1 cellular context compared by ENCODE assay signal in the genomic region with DNA sequence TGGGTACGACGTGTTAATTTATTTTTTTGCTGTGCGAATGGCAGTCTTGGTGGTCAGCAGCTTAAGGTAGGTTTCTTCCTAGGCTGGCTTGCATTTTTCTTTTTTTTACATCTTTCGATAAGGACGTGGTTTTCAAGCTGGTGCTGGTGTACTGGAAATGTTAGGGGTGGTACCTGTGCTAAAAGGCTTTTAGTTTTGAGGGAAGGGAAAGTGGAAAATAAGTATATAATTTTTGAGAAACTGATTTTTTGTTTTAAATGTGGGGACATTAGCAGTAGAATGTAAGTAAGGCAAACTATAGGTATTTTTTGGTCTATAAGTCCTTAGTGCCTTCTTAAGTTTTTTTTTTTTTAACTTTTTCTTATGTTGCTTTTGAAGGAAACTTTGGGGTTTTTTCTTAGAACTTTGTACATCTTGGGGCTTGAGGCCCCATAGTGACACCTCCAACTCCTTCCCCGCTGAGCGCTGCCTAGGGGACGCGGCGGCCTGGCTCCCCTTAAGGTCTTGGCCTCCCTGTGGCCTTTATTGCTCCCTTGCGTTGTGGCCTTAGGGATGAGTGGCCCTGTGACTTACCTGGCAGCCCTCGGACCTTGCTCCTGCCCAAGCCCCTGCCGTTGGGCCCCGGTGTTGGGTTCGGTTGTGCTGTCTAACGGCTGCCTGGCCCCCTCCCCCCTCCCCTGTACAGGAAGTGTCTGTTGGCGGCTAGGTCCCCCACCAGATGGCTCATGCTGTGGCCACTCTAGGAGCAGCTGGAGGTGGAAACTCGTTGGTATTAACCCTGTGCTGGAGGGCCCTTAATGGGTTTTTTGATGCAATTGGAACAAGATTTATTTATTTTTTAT.
TF ChIP-seq lines count a peak whose summit lies in the region.

No MANE protein-coding gene starts in this region.

TF ChIP-seq in HepG2, 621 proteins besides CTCF, POLR2A, EP300 and RAD21 (continued from another document and continues in another):
- TF ChIP-seq, protein P1, sequence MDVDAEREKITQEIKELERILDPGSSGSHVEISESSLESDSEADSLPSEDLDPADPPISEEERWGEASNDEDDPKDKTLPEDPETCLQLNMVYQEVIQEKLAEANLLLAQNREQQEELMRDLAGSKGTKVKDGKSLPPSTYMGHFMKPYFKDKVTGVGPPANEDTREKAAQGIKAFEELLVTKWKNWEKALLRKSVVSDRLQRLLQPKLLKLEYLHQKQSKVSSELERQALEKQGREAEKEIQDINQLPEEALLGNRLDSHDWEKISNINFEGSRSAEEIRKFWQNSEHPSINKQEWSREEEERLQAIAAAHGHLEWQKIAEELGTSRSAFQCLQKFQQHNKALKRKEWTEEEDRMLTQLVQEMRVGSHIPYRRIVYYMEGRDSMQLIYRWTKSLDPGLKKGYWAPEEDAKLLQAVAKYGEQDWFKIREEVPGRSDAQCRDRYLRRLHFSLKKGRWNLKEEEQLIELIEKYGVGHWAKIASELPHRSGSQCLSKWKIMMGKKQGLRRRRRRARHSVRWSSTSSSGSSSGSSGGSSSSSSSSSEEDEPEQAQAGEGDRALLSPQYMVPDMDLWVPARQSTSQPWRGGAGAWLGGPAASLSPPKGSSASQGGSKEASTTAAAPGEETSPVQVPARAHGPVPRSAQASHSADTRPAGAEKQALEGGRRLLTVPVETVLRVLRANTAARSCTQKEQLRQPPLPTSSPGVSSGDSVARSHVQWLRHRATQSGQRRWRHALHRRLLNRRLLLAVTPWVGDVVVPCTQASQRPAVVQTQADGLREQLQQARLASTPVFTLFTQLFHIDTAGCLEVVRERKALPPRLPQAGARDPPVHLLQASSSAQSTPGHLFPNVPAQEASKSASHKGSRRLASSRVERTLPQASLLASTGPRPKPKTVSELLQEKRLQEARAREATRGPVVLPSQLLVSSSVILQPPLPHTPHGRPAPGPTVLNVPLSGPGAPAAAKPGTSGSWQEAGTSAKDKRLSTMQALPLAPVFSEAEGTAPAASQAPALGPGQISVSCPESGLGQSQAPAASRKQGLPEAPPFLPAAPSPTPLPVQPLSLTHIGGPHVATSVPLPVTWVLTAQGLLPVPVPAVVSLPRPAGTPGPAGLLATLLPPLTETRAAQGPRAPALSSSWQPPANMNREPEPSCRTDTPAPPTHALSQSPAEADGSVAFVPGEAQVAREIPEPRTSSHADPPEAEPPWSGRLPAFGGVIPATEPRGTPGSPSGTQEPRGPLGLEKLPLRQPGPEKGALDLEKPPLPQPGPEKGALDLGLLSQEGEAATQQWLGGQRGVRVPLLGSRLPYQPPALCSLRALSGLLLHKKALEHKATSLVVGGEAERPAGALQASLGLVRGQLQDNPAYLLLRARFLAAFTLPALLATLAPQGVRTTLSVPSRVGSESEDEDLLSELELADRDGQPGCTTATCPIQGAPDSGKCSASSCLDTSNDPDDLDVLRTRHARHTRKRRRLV (CRISPR knock-in tag; IDR thresholded peaks at IDR 0.05), result peak; percentile 70; the same call in 1 of the 2 replicates
- TF ChIP-seq SUZ12 (IDR thresholded peaks at IDR 0.05; ENCODE audit: low read depth, low read length) (no peak), SIN3B (IDR thresholded peaks at IDR 0.05; ENCODE audit: low read length) (peak; percentile 72; the same call in 1 of the 2 replicates), NR2F2 (IDR thresholded peaks at IDR 0.05; ENCODE audit: borderline replicate concordance, low read depth) (peak; percentile 76), ZNF143 (CRISPR knock-in tag; IDR thresholded peaks at IDR 0.05) (peak; percentile 28; the same call in 1 of the 2 replicates), ZNF556 (CRISPR knock-in tag; IDR thresholded peaks at IDR 0.05; ENCODE audit: borderline replicate concordance) (peak; percentile 95), NFKB2 (CRISPR knock-in tag; IDR thresholded peaks at IDR 0.05; ENCODE audit: borderline replicate concordance) (peak; percentile 96; the same call in 1 of the 2 replicates), SAP130 (CRISPR knock-in tag; IDR thresholded peaks at IDR 0.05; ENCODE audit: low read depth) (peak; percentile 98), MLLT10 (CRISPR knock-in tag; IDR thresholded peaks at IDR 0.05) (no peak), FOXP1 (IDR thresholded peaks at IDR 0.05) (no peak), FOXP1 (CRISPR knock-in tag; IDR thresholded peaks at IDR 0.05) (peak; percentile 58), ZSCAN22 (CRISPR knock-in tag; IDR thresholded peaks at IDR 0.05) (peak; percentile 87; the same call in 1 of the 2 replicates), KDM1A (CRISPR knock-in tag; IDR thresholded peaks at IDR 0.05) (peak; percentile 73; the same call in 1 of the 2 replicates), PRMT3 (CRISPR knock-in tag; IDR thresholded peaks at IDR 0.05; ENCODE audit: borderline replicate concordance, low read depth) (no peak), TSC22D2 (CRISPR knock-in tag; IDR thresholded peaks at IDR 0.05; ENCODE audit: borderline replicate concordance) (peak; percentile 96), ZNF274 (CRISPR knock-in tag; IDR thresholded peaks at IDR 0.05) (peak; percentile 95), TRIM24 (CRISPR knock-in tag; IDR thresholded peaks at IDR 0.05) (no peak), SPEN (CRISPR knock-in tag; IDR thresholded peaks at IDR 0.05; ENCODE audit: low read depth) (peak; percentile 98), PAWR (CRISPR knock-in tag; IDR thresholded peaks at IDR 0.05; ENCODE audit: borderline replicate concordance) (0 out of 2 replicates have a peak, but pooled peaks have one; percentile 74), PAF1 (CRISPR knock-in tag; IDR thresholded peaks at IDR 0.05) (peak; percentile 96), ZNF644 (CRISPR knock-in tag; IDR thresholded peaks at IDR 0.05; ENCODE audit: low read depth) (peak; percentile 86), NR1H2 (CRISPR knock-in tag; IDR thresholded peaks at IDR 0.05; ENCODE audit: borderline replicate concordance, low read depth) (no peak), ZNF510 (CRISPR knock-in tag; IDR thresholded peaks at IDR 0.05; ENCODE audit: low read depth) (peak; percentile 97), DMAP1 (CRISPR knock-in tag; IDR thresholded peaks at IDR 0.05) (peak; percentile 98), SMARCC2 (IDR thresholded peaks at IDR 0.05) (no peak), ZNF234 (CRISPR knock-in tag; conservative IDR thresholded peaks at IDR 0.05) (no peak), ZBTB42 (CRISPR knock-in tag; IDR thresholded peaks at IDR 0.05) (0 out of 2 replicates have a peak, but pooled peaks have one; percentile 45)
- TF ChIP-seq, protein P2, sequence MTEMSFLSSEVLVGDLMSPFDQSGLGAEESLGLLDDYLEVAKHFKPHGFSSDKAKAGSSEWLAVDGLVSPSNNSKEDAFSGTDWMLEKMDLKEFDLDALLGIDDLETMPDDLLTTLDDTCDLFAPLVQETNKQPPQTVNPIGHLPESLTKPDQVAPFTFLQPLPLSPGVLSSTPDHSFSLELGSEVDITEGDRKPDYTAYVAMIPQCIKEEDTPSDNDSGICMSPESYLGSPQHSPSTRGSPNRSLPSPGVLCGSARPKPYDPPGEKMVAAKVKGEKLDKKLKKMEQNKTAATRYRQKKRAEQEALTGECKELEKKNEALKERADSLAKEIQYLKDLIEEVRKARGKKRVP (CRISPR knock-in tag; IDR thresholded peaks at IDR 0.05), result no peak
- TF ChIP-seq, protein P3, sequence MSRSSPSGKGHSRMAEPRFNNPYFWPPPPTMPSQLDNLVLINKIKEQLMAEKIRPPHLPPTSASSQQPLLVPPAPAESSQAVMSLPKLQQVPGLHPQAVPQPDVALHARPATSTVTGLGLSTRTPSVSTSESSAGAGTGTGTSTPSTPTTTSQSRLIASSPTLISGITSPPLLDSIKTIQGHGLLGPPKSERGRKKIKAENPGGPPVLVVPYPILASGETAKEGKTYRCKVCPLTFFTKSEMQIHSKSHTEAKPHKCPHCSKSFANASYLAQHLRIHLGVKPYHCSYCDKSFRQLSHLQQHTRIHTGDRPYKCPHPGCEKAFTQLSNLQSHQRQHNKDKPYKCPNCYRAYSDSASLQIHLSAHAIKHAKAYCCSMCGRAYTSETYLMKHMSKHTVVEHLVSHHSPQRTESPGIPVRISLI (CRISPR knock-in tag; IDR thresholded peaks at IDR 0.05; ENCODE audit: borderline replicate concordance), result peak; percentile 64
- TF ChIP-seq, protein P4, sequence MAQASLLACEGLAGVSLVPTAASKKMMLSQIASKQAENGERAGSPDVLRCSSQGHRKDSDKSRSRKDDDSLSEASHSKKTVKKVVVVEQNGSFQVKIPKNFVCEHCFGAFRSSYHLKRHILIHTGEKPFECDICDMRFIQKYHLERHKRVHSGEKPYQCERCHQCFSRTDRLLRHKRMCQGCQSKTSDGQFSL (CRISPR knock-in tag; IDR thresholded peaks at IDR 0.05), result peak; percentile 58; the same call in 1 of the 2 replicates
- TF ChIP-seq, protein P5, sequence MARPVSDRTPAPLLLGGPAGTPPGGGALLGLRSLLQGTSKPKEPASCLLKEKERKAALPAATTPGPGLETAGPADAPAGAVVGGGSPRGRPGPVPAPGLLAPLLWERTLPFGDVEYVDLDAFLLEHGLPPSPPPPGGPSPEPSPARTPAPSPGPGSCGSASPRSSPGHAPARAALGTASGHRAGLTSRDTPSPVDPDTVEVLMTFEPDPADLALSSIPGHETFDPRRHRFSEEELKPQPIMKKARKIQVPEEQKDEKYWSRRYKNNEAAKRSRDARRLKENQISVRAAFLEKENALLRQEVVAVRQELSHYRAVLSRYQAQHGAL (CRISPR knock-in tag; IDR thresholded peaks at IDR 0.05; ENCODE audit: not compliant biosample characterization), result peak; percentile 86
- TF ChIP-seq, protein P6, sequence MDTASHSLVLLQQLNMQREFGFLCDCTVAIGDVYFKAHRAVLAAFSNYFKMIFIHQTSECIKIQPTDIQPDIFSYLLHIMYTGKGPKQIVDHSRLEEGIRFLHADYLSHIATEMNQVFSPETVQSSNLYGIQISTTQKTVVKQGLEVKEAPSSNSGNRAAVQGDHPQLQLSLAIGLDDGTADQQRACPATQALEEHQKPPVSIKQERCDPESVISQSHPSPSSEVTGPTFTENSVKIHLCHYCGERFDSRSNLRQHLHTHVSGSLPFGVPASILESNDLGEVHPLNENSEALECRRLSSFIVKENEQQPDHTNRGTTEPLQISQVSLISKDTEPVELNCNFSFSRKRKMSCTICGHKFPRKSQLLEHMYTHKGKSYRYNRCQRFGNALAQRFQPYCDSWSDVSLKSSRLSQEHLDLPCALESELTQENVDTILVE (CRISPR knock-in tag; IDR thresholded peaks at IDR 0.05), result peak; percentile 99
- TF ChIP-seq, protein P7, sequence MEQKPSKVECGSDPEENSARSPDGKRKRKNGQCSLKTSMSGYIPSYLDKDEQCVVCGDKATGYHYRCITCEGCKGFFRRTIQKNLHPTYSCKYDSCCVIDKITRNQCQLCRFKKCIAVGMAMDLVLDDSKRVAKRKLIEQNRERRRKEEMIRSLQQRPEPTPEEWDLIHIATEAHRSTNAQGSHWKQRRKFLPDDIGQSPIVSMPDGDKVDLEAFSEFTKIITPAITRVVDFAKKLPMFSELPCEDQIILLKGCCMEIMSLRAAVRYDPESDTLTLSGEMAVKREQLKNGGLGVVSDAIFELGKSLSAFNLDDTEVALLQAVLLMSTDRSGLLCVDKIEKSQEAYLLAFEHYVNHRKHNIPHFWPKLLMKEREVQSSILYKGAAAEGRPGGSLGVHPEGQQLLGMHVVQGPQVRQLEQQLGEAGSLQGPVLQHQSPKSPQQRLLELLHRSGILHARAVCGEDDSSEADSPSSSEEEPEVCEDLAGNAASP (CRISPR knock-in tag; IDR thresholded peaks at IDR 0.05; ENCODE audit: borderline replicate concordance), result peak; percentile 85
- TF ChIP-seq, protein P8, sequence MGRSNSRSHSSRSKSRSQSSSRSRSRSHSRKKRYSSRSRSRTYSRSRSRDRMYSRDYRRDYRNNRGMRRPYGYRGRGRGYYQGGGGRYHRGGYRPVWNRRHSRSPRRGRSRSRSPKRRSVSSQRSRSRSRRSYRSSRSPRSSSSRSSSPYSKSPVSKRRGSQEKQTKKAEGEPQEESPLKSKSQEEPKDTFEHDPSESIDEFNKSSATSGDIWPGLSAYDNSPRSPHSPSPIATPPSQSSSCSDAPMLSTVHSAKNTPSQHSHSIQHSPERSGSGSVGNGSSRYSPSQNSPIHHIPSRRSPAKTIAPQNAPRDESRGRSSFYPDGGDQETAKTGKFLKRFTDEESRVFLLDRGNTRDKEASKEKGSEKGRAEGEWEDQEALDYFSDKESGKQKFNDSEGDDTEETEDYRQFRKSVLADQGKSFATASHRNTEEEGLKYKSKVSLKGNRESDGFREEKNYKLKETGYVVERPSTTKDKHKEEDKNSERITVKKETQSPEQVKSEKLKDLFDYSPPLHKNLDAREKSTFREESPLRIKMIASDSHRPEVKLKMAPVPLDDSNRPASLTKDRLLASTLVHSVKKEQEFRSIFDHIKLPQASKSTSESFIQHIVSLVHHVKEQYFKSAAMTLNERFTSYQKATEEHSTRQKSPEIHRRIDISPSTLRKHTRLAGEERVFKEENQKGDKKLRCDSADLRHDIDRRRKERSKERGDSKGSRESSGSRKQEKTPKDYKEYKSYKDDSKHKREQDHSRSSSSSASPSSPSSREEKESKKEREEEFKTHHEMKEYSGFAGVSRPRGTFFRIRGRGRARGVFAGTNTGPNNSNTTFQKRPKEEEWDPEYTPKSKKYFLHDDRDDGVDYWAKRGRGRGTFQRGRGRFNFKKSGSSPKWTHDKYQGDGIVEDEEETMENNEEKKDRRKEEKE (IDR thresholded peaks at IDR 0.05), result no peak
- TF ChIP-seq, protein P9, sequence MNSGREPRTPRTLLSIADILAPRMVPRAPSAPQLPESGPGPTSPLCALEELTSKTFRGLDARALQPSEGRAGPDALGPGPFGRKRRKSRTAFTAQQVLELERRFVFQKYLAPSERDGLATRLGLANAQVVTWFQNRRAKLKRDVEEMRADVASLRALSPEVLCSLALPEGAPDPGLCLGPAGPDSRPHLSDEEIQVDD (CRISPR knock-in tag; IDR thresholded peaks at IDR 0.05; ENCODE audit: borderline replicate concordance), result no peak
- TF ChIP-seq, protein P10, sequence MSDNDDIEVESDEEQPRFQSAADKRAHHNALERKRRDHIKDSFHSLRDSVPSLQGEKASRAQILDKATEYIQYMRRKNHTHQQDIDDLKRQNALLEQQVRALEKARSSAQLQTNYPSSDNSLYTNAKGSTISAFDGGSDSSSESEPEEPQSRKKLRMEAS (IDR thresholded peaks at IDR 0.05), result peak; percentile 93
- TF ChIP-seq, protein P11, sequence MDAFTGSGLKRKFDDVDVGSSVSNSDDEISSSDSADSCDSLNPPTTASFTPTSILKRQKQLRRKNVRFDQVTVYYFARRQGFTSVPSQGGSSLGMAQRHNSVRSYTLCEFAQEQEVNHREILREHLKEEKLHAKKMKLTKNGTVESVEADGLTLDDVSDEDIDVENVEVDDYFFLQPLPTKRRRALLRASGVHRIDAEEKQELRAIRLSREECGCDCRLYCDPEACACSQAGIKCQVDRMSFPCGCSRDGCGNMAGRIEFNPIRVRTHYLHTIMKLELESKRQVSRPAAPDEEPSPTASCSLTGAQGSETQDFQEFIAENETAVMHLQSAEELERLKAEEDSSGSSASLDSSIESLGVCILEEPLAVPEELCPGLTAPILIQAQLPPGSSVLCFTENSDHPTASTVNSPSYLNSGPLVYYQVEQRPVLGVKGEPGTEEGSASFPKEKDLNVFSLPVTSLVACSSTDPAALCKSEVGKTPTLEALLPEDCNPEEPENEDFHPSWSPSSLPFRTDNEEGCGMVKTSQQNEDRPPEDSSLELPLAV (CRISPR knock-in tag; conservative IDR thresholded peaks at IDR 0.05; ENCODE audit: low read depth), result no peak
